ENCODE assay signal across 28 cellular contexts in genomic region chr10:91137011-91137643, GRCh38.
"Had no signal": no experiment of that assay in that cellular context is flagged by ENCODE, and none has a peak within 500 bp of the region (broad histone marks: within the 10 kb centered on the region; RNA-seq: fewer than 3 reads in every experiment).

No MANE protein-coding gene starts in this region.

- H3K36me3 ChIP-seq: neural progenitor cell, ovary, spleen, suprapubic skin, tibial artery, transverse colon, upper lobe of right lung, uterus had no signal

- H3K27me3 ChIP-seq: neural progenitor cell, ovary, spleen, suprapubic skin, testis, tibial artery, transverse colon, upper lobe of right lung, uterus had no signal

- H3K27ac ChIP-seq: neural progenitor cell, ovary, parathyroid adenoma, psoas muscle, skin epidermis, spleen, suprapubic skin, testis, tibial artery, transverse colon, upper lobe of right lung, uterus had no signal

- H3K4me2 ChIP-seq: neural progenitor cell, smooth muscle cell had no signal

- H3K9ac ChIP-seq: neural progenitor cell, parathyroid adenoma had no signal

- DNase-seq: natural killer cell; occipital lobe; ovary; posterior cingulate gyrus; psoas muscle; right cardiac atrium; spleen; stimulated activated CD4-positive, alpha-beta T cell treated with anti-CD3 and anti-CD28 coated beads, Interleukin-12 subunit alpha, Interleukin-12 subunit beta, amount 100 ng/mL, for 4 hours; stimulated activated CD4-positive, alpha-beta T cell treated with anti-CD3 and anti-CD28 coated beads, Interleukin-1b, Interleukin-23, amount 100 ng/mL, for 48 hours; stimulated activated CD4-positive, alpha-beta T cell treated with anti-CD3 and anti-CD28 coated beads, Interleukin-4, amount 100 ng/mL, for 1 hour; stimulated activated CD4-positive, alpha-beta T cell treated with anti-CD3 and anti-CD28 coated beads, Interleukin-4, amount 100 ng/mL, for 4 hours; stimulated activated CD8-positive, alpha-beta memory T cell treated with anti-CD3 and anti-CD28 coated beads, Interleukin-4, amount 100 ng/mL, for 48 hours; stimulated activated naive CD4-positive, alpha-beta T cell; stimulated activated naive CD8-positive, alpha-beta T cell treated with anti-CD3 and anti-CD28 coated beads, Interleukin-15, amount 100 ng/mL, for 72 hours; stimulated activated naive CD8-positive, alpha-beta T cell treated with anti-CD3 and anti-CD28 coated beads, Interleukin-15, Interleukin-2, amounts not matched to agents 100 U/mL and 50 U/mL, for 24 hours; substantia nigra; testis; tibial artery; transverse colon; upper lobe of right lung; uterus had no signal

- H3K79me2 ChIP-seq: parathyroid adenoma had no signal

- H3K4me1 ChIP-seq: neural progenitor cell, parathyroid adenoma, psoas muscle, spleen, suprapubic skin, testis, tibial artery, transverse colon, upper lobe of right lung, uterus had no signal

- H2AFZ ChIP-seq: neural progenitor cell, parathyroid adenoma had no signal

- H3K4me3 ChIP-seq: neural progenitor cell, ovary, psoas muscle, skin epidermis, smooth muscle cell, spleen, suprapubic skin, testis, tibial artery, transverse colon, upper lobe of right lung, uterus had no signal

- H3K9me3 ChIP-seq: ovary, psoas muscle, spleen, suprapubic skin, testis, tibial artery, transverse colon, upper lobe of right lung, uterus had no signal

- ATAC-seq: natural killer cell; psoas muscle; right cardiac atrium; sciatic nerve; stimulated activated memory B cell treated with anti-CD40 and anti-IgM and Interleukin-4, amounts not matched to agents 10 μg/mL and 1 μg/mL and 100 μg/mL, for 72 hours; stimulated activated naive CD8-positive, alpha-beta T cell treated with anti-CD3 and anti-CD28 coated beads, Interleukin-15, amount 100 ng/mL, for 72 hours; stimulated activated naive CD8-positive, alpha-beta T cell treated with anti-CD3 and anti-CD28 coated beads, Interleukin-15, Interleukin-2, amounts not matched to agents 100 U/mL and 50 U/mL, for 24 hours; upper lobe of right lung had no signal
